Comparison of ENCODE assay signal across 21 cellular contexts in genomic region chr1:236561976-236562375, GRCh38.
"Had no signal": no experiment of that assay in that cellular context is flagged by ENCODE, and none has a peak within 500 bp of the region (broad histone marks: within the 10 kb centered on the region; RNA-seq: fewer than 3 reads in every experiment).

No MANE protein-coding gene starts in this region.

- H3K27me3 ChIP-seq: ascending aorta, hepatocyte, SJCRH30, tibial nerve, uterus had no signal

- DNase-seq: activated CD4-positive, alpha-beta memory T cell treated with anti-CD3 and anti-CD28 coated beads, Interleukin-2, amount 10 ng/mL, durations not matched to agents 7 days and 5 days; activated CD4-positive, alpha-beta T cell treated with anti-CD3 and anti-CD28 coated beads for 4 hours; activated CD8-positive, alpha-beta memory T cell treated with anti-CD3 and anti-CD28 coated beads, Interleukin-2, amount 50 U/mL, for 48 hours; activated naive CD4-positive, alpha-beta T cell treated with anti-CD3 and anti-CD28 coated beads for 36 hours; cerebellar nuclear complex; foreskin fibroblast; left cardiac atrium; lower lobe of right lung; occipital lobe; posterior cingulate gyrus; SJCRH30; SW 1271; uterus had no signal

- H3K4me3 ChIP-seq: ascending aorta, hepatocyte, lower lobe of right lung, SJCRH30, tibial nerve, uterus had no signal

- H3K9me3 ChIP-seq: ascending aorta, lower lobe of right lung, SJCRH30, tibial nerve, uterus had no signal

- H3K4me3 Mint-ChIP-seq: activated CD4-positive, alpha-beta memory T cell treated with anti-CD3 and anti-CD28 coated beads, Interleukin-2, amount 10 ng/mL, durations not matched to agents 7 days and 5 days; activated naive CD4-positive, alpha-beta T cell treated with anti-CD3 and anti-CD28 coated beads for 36 hours; dendritic cell treated with granulocyte-macrophage colony-stimulating factor and Interleukin-4, amounts not matched to agents 40 ng/mL and 50 ng/mL, for 4 days; stimulated activated naive CD8-positive, alpha-beta T cell treated with anti-CD3 and anti-CD28 coated beads, Interleukin-15, Interleukin-2, amounts not matched to agents 100 ng/mL and 50 ng/mL, for 24 hours; WTC11 had no signal

- ATAC-seq: left cardiac atrium, lower lobe of right lung, WTC11 had no signal

- FAIRE-seq: islet of Langerhans had no signal

- H3K4me1 Mint-ChIP-seq: WTC11 had no signal

- H3K27me3 Mint-ChIP-seq: activated CD4-positive, alpha-beta memory T cell treated with anti-CD3 and anti-CD28 coated beads, Interleukin-2, amount 10 ng/mL, durations not matched to agents 7 days and 5 days; dendritic cell treated with granulocyte-macrophage colony-stimulating factor and Interleukin-4, amounts not matched to agents 40 ng/mL and 50 ng/mL, for 4 days; stimulated activated naive CD8-positive, alpha-beta T cell treated with anti-CD3 and anti-CD28 coated beads, Interleukin-15, Interleukin-2, amounts not matched to agents 100 ng/mL and 50 ng/mL, for 24 hours had no signal

- H3K27ac ChIP-seq: ascending aorta, epithelial cell of prostate, hepatocyte, lower lobe of right lung, SJCRH30, tibial nerve, uterus had no signal

- H3K9me3 Mint-ChIP-seq: activated CD4-positive, alpha-beta memory T cell treated with anti-CD3 and anti-CD28 coated beads, Interleukin-2, amount 10 ng/mL, durations not matched to agents 7 days and 5 days; activated naive CD4-positive, alpha-beta T cell treated with anti-CD3 and anti-CD28 coated beads for 36 hours; dendritic cell treated with granulocyte-macrophage colony-stimulating factor and Interleukin-4, amounts not matched to agents 40 ng/mL and 50 ng/mL, for 4 days; stimulated activated naive CD8-positive, alpha-beta T cell treated with anti-CD3 and anti-CD28 coated beads, Interleukin-15, Interleukin-2, amounts not matched to agents 100 ng/mL and 50 ng/mL, for 24 hours; WTC11 had no signal

- H3K4me1 ChIP-seq: ascending aorta, lower lobe of right lung, SJCRH30, tibial nerve, uterus had no signal

- H3K27ac Mint-ChIP-seq: activated CD4-positive, alpha-beta memory T cell treated with anti-CD3 and anti-CD28 coated beads, Interleukin-2, amount 10 ng/mL, durations not matched to agents 7 days and 5 days; activated naive CD4-positive, alpha-beta T cell treated with anti-CD3 and anti-CD28 coated beads for 36 hours; dendritic cell treated with granulocyte-macrophage colony-stimulating factor and Interleukin-4, amounts not matched to agents 40 ng/mL and 50 ng/mL, for 4 days; WTC11 had no signal

- H3K36me3 ChIP-seq: uterus had no signal
